26 cellular contexts compared by ENCODE assay signal in the genomic region with DNA sequence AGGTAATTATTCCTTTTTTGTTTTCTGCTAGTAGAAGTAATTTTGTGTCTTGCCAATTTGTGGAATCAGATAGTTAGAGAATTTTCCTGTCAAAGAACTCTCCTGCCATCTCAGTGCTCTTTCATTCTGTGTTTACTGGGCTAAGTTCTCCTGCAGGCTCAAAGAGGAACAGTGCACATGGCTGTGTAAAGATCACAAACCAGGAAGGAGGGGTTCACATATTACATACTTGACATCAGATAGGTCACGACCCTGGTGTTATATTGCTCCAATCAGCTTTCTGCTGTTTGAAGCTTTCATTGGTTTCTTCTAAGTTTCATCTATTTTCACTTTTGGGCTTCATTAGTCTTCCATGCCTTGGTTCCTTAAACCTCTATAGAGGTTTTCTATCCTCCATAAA. TPM values are rescaled to one million over a fixed set of nuclear protein-coding genes. Genes with fewer than 3 reads are reported as not detected.
A peak's percentile ranks its signal among the peaks of the same experiment; 100 is the strongest.
DNase-seq lines count a peak whose midpoint lies in the region; ATAC-seq, FAIRE-seq and TF ChIP-seq lines count a peak whose summit lies in the region.
"Had no signal": no experiment of that assay in that cellular context is flagged by ENCODE, and none has a peak within 500 bp of the region (broad histone marks: within the 10 kb centered on the region; RNA-seq: fewer than 3 reads in every experiment).

No MANE protein-coding gene starts in this region.

- no peak overlapping the region for H3K4me2 ChIP-seq in Loucy (ENCODE audit: low read depth, low read length, poor library complexity, severe bottlenecking)
- H3K4me2 ChIP-seq: PC-9 had no signal

- H3K36me3 ChIP-seq in Loucy (ENCODE audit: insufficient read depth, low read length) = no peaks in the 10 kb centered on the region
- H3K36me3 ChIP-seq in left lung = no peaks in the 10 kb centered on the region

- H3K27me3 ChIP-seq in Loucy (ENCODE audit: insufficient read depth, low read length, poor library complexity, severe bottlenecking) = no peaks in the 10 kb centered on the region
- H3K27me3 ChIP-seq in left lung = no peaks in the 10 kb centered on the region

- TF ChIP-seq CTCF in Loucy (conservative IDR thresholded peaks at IDR 0.05; ENCODE audit: low read length) = no peak
- TF ChIP-seq CTCF in left lung (IDR thresholded peaks at IDR 0.05) = no peak

- H4K20me1 ChIP-seq in Loucy (ENCODE audit: insufficient read depth, low read length, poor library complexity, severe bottlenecking) = no peaks in the 10 kb centered on the region

- no peak for TF ChIP-seq POLR2A in GM12891 (IDR thresholded peaks at IDR 0.05; ENCODE audit: low read depth, low read length)

- H2AFZ ChIP-seq in Loucy (ENCODE audit: low read length) = peak overlapping the region; percentile 86
- H2AFZ ChIP-seq: GM23248, PC-9 had no signal

- H3K9me3 ChIP-seq in Loucy (ENCODE audit: insufficient read depth, low read depth, low read length) = no peaks in the 10 kb centered on the region
- no peaks in the 10 kb centered on the region for H3K9me3 ChIP-seq in left lung

- no peaks in the 10 kb centered on the region for H3K79me2 ChIP-seq in Loucy (ENCODE audit: insufficient read depth, low read length)

- intact Hi-C loops in left lung (cut with DNase I) = no loop called here

- FAIRE-seq in GM12891 (lab: Jason Lieb, UNC) = peak; percentile 38
- FAIRE-seq: GM18507, HTR-8/SVneo, K562 had no signal

- H3F3A ChIP-seq in Loucy (ENCODE audit: low read depth) = no peaks in the 10 kb centered on the region

- H3K9ac ChIP-seq in Loucy (ENCODE audit: low read depth, low read length, poor library complexity, severe bottlenecking) = no peak overlapping the region
- H3K9ac ChIP-seq: GM23248 had no signal

- H3K4me1 ChIP-seq in Loucy (ENCODE audit: insufficient read depth, low read length, poor library complexity, severe bottlenecking) = no peaks in the 10 kb centered on the region
- H3K4me1 ChIP-seq in left lung = no peaks in the 10 kb centered on the region

- H3K4me3 ChIP-seq in Loucy (ENCODE audit: low read length, poor library complexity, severe bottlenecking) (no peak overlapping the region), left lung (no peak overlapping the region)
- H3K4me3 ChIP-seq: GM23248, K562, PC-9, SK-N-MC had no signal

- no peaks in the 10 kb centered on the region for H3K9me2 ChIP-seq in Loucy (replicated peaks; ENCODE audit: low read depth, low read length)

- no peak overlapping the region for H3K27ac ChIP-seq in left lung
- H3K27ac ChIP-seq: GM23248, PC-9, SK-N-MC had no signal

- peak; percentile 17 for ATAC-seq in left lung
- ATAC-seq: K562 had no signal

- no peak for DNase-seq in GM12891 (ENCODE audit: insufficient read length, low spot score)
- peak; percentile 18 for DNase-seq in OCI-M1 (lab: John Stamatoyannopoulos, UW)
- DNase-seq in left lung = no peak
- no peak for DNase-seq in HT-29 (ENCODE audit: low spot score)
- no peak for DNase-seq in germinal center (ENCODE audit: low spot score)
- no peak for DNase-seq in mesenteric fat pad (ENCODE audit: low spot score)
- DNase-seq in NCI-H2227 treated with DMSO at 0.1 percent for 48 hours (lab: John Stamatoyannopoulos, UW) = no peak
- DNase-seq: Calu3, DMS153, DND-41, GM23248, H7, MM.1S, NCI-H1105 treated with DMSO at 0.1 percent for 48 hours, NCI-H146, NCI-H2029, NCI-H526 treated with DMSO at 0.1 percent for 48 hours, PC-9, Right ventricle myocardium superior, T-helper 2 cell had no signal

TF ChIP-seq in GM12891, 5 proteins besides CTCF, POLR2A, EP300 and RAD21:
- no peak for TF ChIP-seq POLR2AphosphoS5 (IDR thresholded peaks at IDR 0.05; ENCODE audit: low read depth, low read length)
- TF ChIP-seq PAX5 (IDR thresholded peaks at IDR 0.05; ENCODE audit: insufficient read depth, low read length, severe bottlenecking) = no peak
- no peak for TF ChIP-seq SPI1 (IDR thresholded peaks at IDR 0.05; ENCODE audit: low read depth, low read length)
- no peak for TF ChIP-seq TAF1 (IDR thresholded peaks at IDR 0.05; ENCODE audit: low read depth, low read length)
- no peak for TF ChIP-seq POU2F2 (IDR thresholded peaks at IDR 0.05; ENCODE audit: low read depth, low read length)

RNA-seq across cellular contexts. Expression of a gene that starts 13.5 kb away (rescaled TPM):
- 70.4 TPM for polyA plus RNA-seq in GM12891 (2012; ENCODE audit: low read depth, missing spikeins)
- total RNA-seq in left lung (10 to 100 TPM; 18.2 to 51.4 TPM), mesenteric fat pad (48.9 TPM)
- 0.10 and 0.41 TPM in 2 replicates for total RNA-seq in HT-29 (2014; rRNA removed; shearing (Covaris generic))
- total RNA-seq: A673, Calu3, GM23248 had no signal
- polyA plus RNA-seq: GM23248 had no signal

Comparison
In these comparisons a context has a peak if more than half of its experiments do, and no peak if none do; other contexts are left out.
1. RNA of a gene that starts 13.5 kb away (total RNA-seq): 18.2 to 51.4 TPM in left lung and 48.9 TPM in mesenteric fat pad (single experiment); 0.10 to 0.41 TPM in HT-29; every median in the first group is over 10 times any median in the second.